In the genomic region with DNA sequence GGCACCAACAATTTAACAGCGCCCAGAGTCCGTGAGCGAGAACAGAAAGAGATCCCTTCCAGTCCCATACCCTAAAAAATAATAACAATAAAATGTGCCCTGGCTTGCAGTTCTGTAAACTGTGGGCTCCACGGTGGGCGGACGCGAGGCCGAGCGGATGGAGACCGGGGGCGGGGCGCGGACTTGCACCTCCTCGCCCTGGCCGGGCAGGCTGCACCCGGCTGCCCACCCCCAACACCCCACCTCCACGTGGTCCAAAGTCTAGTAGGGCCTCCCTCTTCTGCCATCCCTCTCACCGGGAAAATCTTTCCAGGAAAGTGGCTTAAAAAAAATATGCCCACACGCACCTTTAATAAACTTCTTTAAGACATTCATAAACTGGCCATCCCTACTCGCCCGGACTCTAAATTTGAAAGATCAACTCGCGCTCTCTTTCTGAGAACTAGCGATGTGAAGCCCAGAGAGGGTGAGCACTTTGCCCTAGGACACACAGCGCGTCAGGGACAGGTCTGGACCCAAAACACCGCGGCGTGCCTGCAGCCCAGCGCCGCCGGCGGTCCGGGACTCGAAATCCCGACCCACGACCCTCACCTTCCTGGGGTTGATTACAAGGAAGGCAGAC, we compare ENCODE assay signal across 8 cellular contexts. TPM values are rescaled to one million over a fixed set of nuclear protein-coding genes. Genes with fewer than 3 reads are reported as not detected.
DNase-seq lines count a peak whose midpoint lies in the region; ATAC-seq and TF ChIP-seq lines count a peak whose summit lies in the region.

No MANE protein-coding gene starts in this region.

- peak overlapping the region; percentile 72 for H2AFZ ChIP-seq in KMS-11 (ENCODE audit: low read depth)

- DNase-seq in BE2C (no peak), astrocyte of the hippocampus (ENCODE audit: low read depth, low spot score) (peak; percentile 20), GDM1 (lab: John Stamatoyannopoulos, UW) (no peak), HPDE6-E6E7 (ENCODE audit: extremely low spot score) (no peak)

- no peaks in the 10 kb centered on the region for H4K20me1 ChIP-seq in KMS-11 (ENCODE audit: insufficient read depth)

- H3K9me3 ChIP-seq in BE2C (no peaks in the 10 kb centered on the region; the same call in 1 of the 2 replicates), mucosa of rectum (ENCODE audit: control insufficient read depth in 2 of 2, low read length in 2 of 2) (no peaks in the 10 kb centered on the region)

- H3K4me1 ChIP-seq in BE2C (no peaks in the 10 kb centered on the region), KMS-11 (ENCODE audit: low read depth, poor library complexity, severe bottlenecking) (no peaks in the 10 kb centered on the region), mucosa of rectum (ENCODE audit: control insufficient read depth in 2 of 2, insufficient read depth in 2 of 2, low read length in 2 of 2) (peaks cover 14 to 21% of the 10 kb centered on the region in 2 donors)

- H3K27me3 ChIP-seq in BE2C: peaks cover 95% of the 10 kb centered on the region
- no peaks in the 10 kb centered on the region for H3K27me3 ChIP-seq in KMS-11 (ENCODE audit: insufficient read depth, low read depth)
- H3K27me3 ChIP-seq in mucosa of rectum (ENCODE audit: control insufficient read depth in 2 of 2, insufficient read depth in 2 of 2, low read length in 2 of 2): peaks cover 4 to 6% of the 10 kb centered on the region in 2 donors

- H3K4me3 ChIP-seq in BE2C (ENCODE audit: low read depth, low read length): peak overlapping the region; percentile 41
- no peak overlapping the region for H3K4me3 ChIP-seq in KMS-11 (IDR thresholded peaks at IDR 0.05; ENCODE audit: insufficient read depth, low read depth, low read length)
- H3K4me3 ChIP-seq in mucosa of rectum (ENCODE audit: low read length in 2 of 2): peak overlapping the region; percentile 69 to 78

- H3K36me3 ChIP-seq in BE2C (no peaks in the 10 kb centered on the region), KMS-11 (ENCODE audit: insufficient read depth) (no peaks in the 10 kb centered on the region), mucosa of rectum (ENCODE audit: control insufficient read depth in 2 of 2, insufficient read depth in 2 of 2, low read length in 2 of 2) (no peaks in the 10 kb centered on the region)

- H3K27ac ChIP-seq in KMS-11 (peak overlapping the region; percentile 87), mucosa of rectum (ENCODE audit: low read depth in 2 of 2, low read length in 2 of 2) (peak overlapping the region; percentile 85 to 87)

- peaks cover 7% of the 10 kb centered on the region; the same call in 1 of the 2 replicates for H3K79me2 ChIP-seq in KMS-11 (ENCODE audit: insufficient read depth, low read depth)

- TF ChIP-seq CTCF in BE2C (IDR thresholded peaks at IDR 0.05; ENCODE audit: low read depth, low read length): no peak
- no peak for TF ChIP-seq CTCF in KMS-11 (conservative IDR thresholded peaks at IDR 0.05; ENCODE audit: low read depth, low read length)

- H3K9ac ChIP-seq in KMS-11 (peak overlapping the region; percentile 86), mucosa of rectum (ENCODE audit: low read depth in 1 of 2, low read length in 2 of 2) (peak overlapping the region; percentile 60 to 81)

- peak overlapping the region; percentile 95 for H3K4me2 ChIP-seq in KMS-11

- ATAC-seq in HG03342 (IDR thresholded peaks at IDR 0.05; ENCODE audit: unreplicated experiment): no peak
- no peak for ATAC-seq in HG02870 (IDR thresholded peaks at IDR 0.05; ENCODE audit: unreplicated experiment)

RNA-seq across cellular contexts. Expression of a gene that starts 1.8 kb away (rescaled TPM):
- polyA plus RNA-seq in BE2C (2012; ENCODE audit: insufficient read depth, insufficient read length, low read depth): not detected
